In the genomic region with DNA sequence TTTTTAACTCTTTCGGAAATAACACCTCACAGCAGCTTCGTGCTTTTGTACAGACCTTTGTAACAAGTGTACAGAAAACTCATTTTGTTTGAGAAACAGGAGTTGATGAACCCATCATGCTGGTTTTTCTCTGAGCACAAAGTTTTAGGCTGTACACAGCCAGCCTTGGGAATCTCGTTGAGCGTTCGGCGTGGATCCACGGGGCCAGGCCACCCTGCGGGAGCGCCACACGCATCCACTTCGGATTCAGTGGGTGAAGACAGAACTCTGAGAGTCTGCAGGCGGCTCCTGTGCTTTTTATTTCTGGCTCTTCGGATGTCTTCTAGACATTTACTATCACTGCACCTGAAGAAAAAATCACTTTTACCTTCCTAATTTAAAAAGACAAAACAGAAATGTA, we compare ENCODE assay signal across 19 cellular contexts.
"Had no signal": no experiment of that assay in that cellular context is flagged by ENCODE, and none has a peak within 500 bp of the region (broad histone marks: within the 10 kb centered on the region; RNA-seq: fewer than 3 reads in every experiment).

No MANE protein-coding gene starts in this region.

- H3K4me1 ChIP-seq: lower lobe of right lung, upper lobe of left lung had no signal

- H3K4me2 ChIP-seq: hepatocyte had no signal

- H3K27me3 ChIP-seq: hepatocyte, upper lobe of left lung had no signal

- H3K4me3 Mint-ChIP-seq: brain; dendritic cell treated with granulocyte-macrophage colony-stimulating factor and Interleukin-4, amounts not matched to agents 40 ng/mL and 50 ng/mL, for 4 days; immature natural killer cell; naive thymus-derived CD4-positive, alpha-beta T cell; neural crest cell; stimulated activated naive B cell treated with anti-CD40 and anti-IgM and Interleukin-4, amounts not matched to agents 10 μg/mL and 1 μg/mL and 100 μg/mL, for 72 hours had no signal

- H3K4me1 Mint-ChIP-seq: brain, immature natural killer cell, neural crest cell had no signal

- DNase-seq: activated gamma-delta T cell; activated naive CD4-positive, alpha-beta T cell treated with anti-CD3 and anti-CD28 coated beads, Interleukin-2, amount 50 U/mL, for 16 hours; activated T-cell treated with anti-CD3 and anti-CD28 coated beads, Interleukin-2, amount 50 U/mL, for 48 hours; caudate nucleus; effector CD8-positive, alpha-beta T cell; foreskin melanocyte; immature natural killer cell; lower lobe of right lung; naive thymus-derived CD4-positive, alpha-beta T cell; occipital lobe; stimulated activated CD4-positive, alpha-beta T cell treated with anti-CD3 and anti-CD28 coated beads, Interleukin-2, amount 100 ng/mL, for 48 hours; stimulated activated naive B cell treated with anti-CD40 and anti-IgM and Interleukin-4, amounts not matched to agents 10 μg/mL and 1 μg/mL and 100 μg/mL, for 72 hours; T-helper 9 cell had no signal

- ATAC-seq: left lobe of liver; naive thymus-derived CD4-positive, alpha-beta T cell; stimulated activated naive B cell treated with anti-CD40 and anti-IgM and Interleukin-4, amounts not matched to agents 10 μg/mL and 1 μg/mL and 100 μg/mL, for 72 hours had no signal

- H3K27me3 Mint-ChIP-seq: brain; dendritic cell treated with granulocyte-macrophage colony-stimulating factor and Interleukin-4, amounts not matched to agents 40 ng/mL and 50 ng/mL, for 4 days; naive thymus-derived CD4-positive, alpha-beta T cell; stimulated activated naive B cell treated with anti-CD40 and anti-IgM and Interleukin-4, amounts not matched to agents 10 μg/mL and 1 μg/mL and 100 μg/mL, for 72 hours had no signal

- H3K27ac ChIP-seq: hepatocyte, lower lobe of right lung, upper lobe of left lung had no signal

- H2AFZ ChIP-seq: hepatocyte had no signal

- H3K4me3 ChIP-seq: hepatocyte, lower lobe of right lung, upper lobe of left lung had no signal

- H3K9me3 Mint-ChIP-seq: dendritic cell treated with granulocyte-macrophage colony-stimulating factor and Interleukin-4, amounts not matched to agents 40 ng/mL and 50 ng/mL, for 4 days; immature natural killer cell; neural crest cell; stimulated activated naive B cell treated with anti-CD40 and anti-IgM and Interleukin-4, amounts not matched to agents 10 μg/mL and 1 μg/mL and 100 μg/mL, for 72 hours had no signal

- H3K9me3 ChIP-seq: lower lobe of right lung, upper lobe of left lung had no signal

- H3K27ac Mint-ChIP-seq: brain; dendritic cell treated with granulocyte-macrophage colony-stimulating factor and Interleukin-4, amounts not matched to agents 40 ng/mL and 50 ng/mL, for 4 days; immature natural killer cell; naive thymus-derived CD4-positive, alpha-beta T cell; stimulated activated naive B cell treated with anti-CD40 and anti-IgM and Interleukin-4, amounts not matched to agents 10 μg/mL and 1 μg/mL and 100 μg/mL, for 72 hours had no signal
